ENCODE assay signal across 8 cellular contexts in the genomic region with DNA sequence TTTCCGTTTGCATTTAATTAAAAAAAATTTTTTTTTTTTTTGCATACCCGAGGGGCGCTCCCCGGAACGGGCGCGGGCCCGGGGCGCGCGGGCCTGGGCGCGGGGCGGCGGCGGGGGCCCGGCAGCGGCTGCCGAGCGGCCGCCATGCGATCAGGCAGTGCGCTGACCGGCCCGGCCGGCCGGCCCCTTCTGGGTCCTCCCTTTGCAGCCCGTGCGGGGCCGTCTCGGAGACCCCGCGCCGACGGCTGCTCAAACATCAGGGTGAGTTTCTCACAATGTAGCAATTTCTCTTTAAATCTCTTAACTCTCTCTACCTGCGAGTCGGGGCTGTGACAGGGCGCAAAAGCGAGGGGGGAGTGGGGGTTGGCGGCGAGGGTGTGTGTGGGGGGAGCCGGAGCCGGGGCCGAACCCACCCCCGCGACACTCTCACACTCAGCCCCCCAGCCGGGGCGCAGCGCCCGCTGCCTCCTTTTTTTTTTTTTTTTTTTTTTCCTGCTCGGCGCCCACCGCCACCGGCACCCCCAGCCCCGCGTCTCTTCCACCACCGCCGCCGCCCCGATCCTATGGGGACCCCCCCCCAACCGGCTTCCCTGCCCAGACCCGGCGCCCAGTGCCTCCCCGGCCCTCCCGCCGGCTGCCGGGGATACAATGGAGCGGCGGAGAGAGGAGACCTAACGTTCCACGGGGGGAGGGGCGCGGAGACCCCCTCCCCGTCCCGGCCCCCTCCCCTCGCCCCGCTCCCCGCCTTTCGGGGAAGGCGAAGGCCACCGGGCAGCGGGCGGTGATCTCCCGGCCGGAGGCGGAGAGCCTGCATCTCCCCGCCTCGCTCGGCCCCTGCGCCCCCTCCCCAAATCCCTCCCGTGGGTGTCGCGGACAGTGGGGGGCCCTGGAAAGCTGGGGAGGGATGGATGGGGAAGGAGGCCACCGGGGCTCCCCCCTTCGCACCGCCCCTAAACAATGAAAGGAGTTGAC. TPM values are rescaled to one million over a fixed set of nuclear protein-coding genes. Genes with fewer than 3 reads are reported as not detected.
DNase-seq lines count a peak whose midpoint lies in the region; ATAC-seq and TF ChIP-seq lines count a peak whose summit lies in the region.

A gene (plus strand): TSS at position 227 of the 972 bp plus-strand sequence. CDS start 64,441 bp downstream, outside the sequence.

- H3K9me3 Mint-ChIP-seq in HFFc6, result no peaks in the 10 kb centered on the region

- H3K36me3 Mint-ChIP-seq in HFFc6 (ENCODE audit: low read depth), result peaks cover 10% of the 10 kb centered on the region; the same call in 1 of the 2 replicates
- H3K36me3 Mint-ChIP-seq in T-helper 17 cell (ENCODE audit: low read depth), result no peaks in the 10 kb centered on the region

- H3K27me3 Mint-ChIP-seq in HFFc6 (ENCODE audit: insufficient read depth) (no peaks in the 10 kb centered on the region), T-helper 17 cell (no peaks in the 10 kb centered on the region)

- no peak for TF ChIP-seq CTCF in GM12864 (IDR thresholded peaks at IDR 0.05; ENCODE audit: low read depth, low read length, missing control alignments)
- TF ChIP-seq CTCF in HFFc6 (IDR thresholded peaks at IDR 0.05), result no peak
- no peak for TF ChIP-seq CTCF in upper lobe of left lung (IDR thresholded peaks at IDR 0.05)

- H3K9me3 ChIP-seq in T-helper 17 cell (ENCODE audit: control insufficient read depth, low read length, poor library complexity, severe bottlenecking) (no peaks in the 10 kb centered on the region), upper lobe of left lung (no peaks in the 10 kb centered on the region)

- peak within 1 kb of the TSS; percentile 92 for H3K27ac Mint-ChIP-seq in HFFc6
- H3K27ac Mint-ChIP-seq in T-helper 17 cell, result peak within 1 kb of the TSS; percentile 41

- H3K4me1 Mint-ChIP-seq in HFFc6 (ENCODE audit: low read depth) (peaks cover 40% of the 10 kb centered on the region), T-helper 17 cell (peaks cover 24% of the 10 kb centered on the region)

- no peak for TF ChIP-seq POLR2A in upper lobe of left lung (IDR thresholded peaks at IDR 0.05)

- peak within 1 kb of the TSS; percentile 92 for H3K4me3 Mint-ChIP-seq in HFFc6
- peak within 1 kb of the TSS; percentile 93 for H3K4me3 Mint-ChIP-seq in T-helper 17 cell

- no peaks in the 10 kb centered on the region for H3K27me3 ChIP-seq in upper lobe of left lung

- H3K36me3 ChIP-seq in upper lobe of left lung, result peaks cover 0 to 4% (median 0%) of the 10 kb centered on the region in 4 donors

- TF ChIP-seq EP300 in upper lobe of left lung (IDR thresholded peaks at IDR 0.05), result no peak

- 0% methylated on average over 11 to 25 of the region's 96 CpGs for WGBS in upper lobe of left lung, 2 donors

- ATAC-seq in T-helper 17 cell, result peak; percentile 76
- ATAC-seq in left cardiac atrium, result peak; percentile 56 to 61
- ATAC-seq in upper lobe of left lung (ENCODE audit: low FRiP score in 2 of 2), result peak; percentile 80 to 84

- intact Hi-C loops in left cardiac atrium (cut with DNase I), result loop anchor here in 1 of 2 donors (2.0 to 10.0 kb wide), 2 partner anchors 94 to 174 kb away; a partner anchor contains a TSS
- intact Hi-C loops in posterior vena cava (cut with DNase I), result loop anchor here in 1 of 2 donors (5.0 kb wide), 1 partner anchor 92 kb away; a partner anchor contains a TSS

- H3K27ac ChIP-seq in upper lobe of left lung, result peak within 1 kb of the TSS; percentile 94 to 100 (median 97)

- peak within 1 kb of the TSS; percentile 86 for H3K4me3 ChIP-seq in GM12864 (ENCODE audit: low read depth, low read length)
- H3K4me3 ChIP-seq in upper lobe of left lung, result peak within 1 kb of the TSS; percentile 67 to 98 (median 96)

- peaks cover 31 to 46% (median 42%) of the 10 kb centered on the region in 4 donors for H3K4me1 ChIP-seq in upper lobe of left lung

- no peak for DNase-seq in GM12864 (ENCODE audit: low read depth)
- DNase-seq in HFFc6, result peak; percentile 63
- DNase-seq in NCI-H1092 (lab: John Stamatoyannopoulos, UW), result peak; percentile 58
- DNase-seq in T-helper 17 cell, result peak; percentile 68 to 81 (median 70)
- peak; percentile 74 for DNase-seq in amniotic epithelial cell (ENCODE audit: low read depth)
- DNase-seq in left cardiac atrium, result peak; percentile 88
- peak; percentile 95 for DNase-seq in posterior vena cava (ENCODE audit: low spot score)
- peak; percentile 87 to 97 for DNase-seq in upper lobe of left lung

RNA-seq across cellular contexts. Expression of the gene that starts here (rescaled TPM):
- total RNA-seq in HFFc6 (2021; fragmentation: NEBNext Ultra II Directional; extraction: Animal tissue kit (Norgen Biotek cat#: 25700)), result 10 to 100 TPM; 11.8 to 16.7 (median 15.5) TPM
- 10 to 100 TPM; 32.1 to 34.8 TPM for total RNA-seq in T-helper 17 cell
- 10 to 100 TPM in 1 of 2 donors, 1 to 10 TPM in 1; 7.2 to 11.6 TPM for total RNA-seq in left cardiac atrium
- total RNA-seq in posterior vena cava, result 10 to 100 TPM; 12.0 to 15.4 TPM
- 10 to 100 TPM in 4 of 6 donors, 1 to 10 TPM in 2; 5.0 to 66.1 (median 15.2) TPM for total RNA-seq in upper lobe of left lung
